In the genomic region with DNA sequence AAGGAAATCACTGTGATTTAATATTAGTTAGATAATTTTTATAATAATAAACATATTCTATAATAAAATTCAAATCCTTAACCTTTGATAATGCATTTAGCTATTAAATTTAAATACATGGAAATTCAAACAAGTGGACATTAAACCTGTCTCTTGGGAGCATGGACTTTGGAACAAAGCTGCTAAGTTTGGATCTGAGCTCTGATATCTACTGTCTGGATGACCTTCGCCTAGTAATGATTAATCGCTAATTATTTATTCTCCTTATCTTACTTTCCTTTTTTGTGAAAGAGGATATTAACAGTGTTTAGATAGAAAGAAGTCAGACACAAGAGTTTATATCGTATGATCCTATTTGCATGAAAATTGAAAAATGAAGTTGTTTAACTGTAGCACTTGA, we compare ENCODE assay signal across 18 cellular contexts.
DNase-seq lines count a peak whose midpoint lies in the region; ATAC-seq, FAIRE-seq and TF ChIP-seq lines count a peak whose summit lies in the region.
"Had no signal": no experiment of that assay in that cellular context is flagged by ENCODE, and none has a peak within 500 bp of the region (broad histone marks: within the 10 kb centered on the region; RNA-seq: fewer than 3 reads in every experiment).

No MANE protein-coding gene starts in this region.

- peak; percentile 6 for DNase-seq in hepatocyte (ENCODE audit: low spot score)
- DNase-seq in pancreas: peak in 1 of 6 donors; percentile 15
- DNase-seq in erythroblast (lab: John Stamatoyannopoulos, UW): no peak
- no peak for DNase-seq in NCI-H2196 treated with DMSO at 0.1 percent for 48 hours (lab: John Stamatoyannopoulos, UW; ENCODE audit: unreplicated experiment)
- DNase-seq: Caco-2; CD4-positive, CD25-positive, alpha-beta regulatory T cell; CD8-positive, alpha-beta T cell; DMS153; DND-41; H9 had no signal

- H2AFZ ChIP-seq in hepatocyte: no peak overlapping the region
- H2AFZ ChIP-seq: GM23338 had no signal

- no peaks in the 10 kb centered on the region for H3K79me2 ChIP-seq in hepatocyte

- intact Hi-C loops in pancreas (cut with DNase I): no loop called here

- no peak for TF ChIP-seq POLR2A in erythroblast (IDR thresholded peaks at IDR 0.05; ENCODE audit: low read length)

- no peaks in the 10 kb centered on the region for H3K36me3 ChIP-seq in hepatocyte (replicated peaks; ENCODE audit: insufficient read depth, low read depth)
- no peaks in the 10 kb centered on the region for H3K36me3 ChIP-seq in liver (ENCODE audit: control insufficient read depth in 4 of 4, insufficient read depth in 3 of 4, low read depth in 1 of 4, low read length in 3 of 4)
- H3K36me3 ChIP-seq in pancreas: no peaks in the 10 kb centered on the region
- H3K36me3 ChIP-seq: BLaER1 had no signal

- peak; percentile 37 for FAIRE-seq in pancreas (lab: Jason Lieb, UNC)
- FAIRE-seq: GM12892, GM19239 had no signal

- TF ChIP-seq RAD21 in liver (IDR thresholded peaks at IDR 0.05): peak; percentile 50 to 63

- H3K4me3 ChIP-seq in hepatocyte: no peak overlapping the region
- no peak overlapping the region for H3K4me3 ChIP-seq in liver (ENCODE audit: low read depth in 1 of 3, low read length in 3 of 3)
- no peak overlapping the region for H3K4me3 ChIP-seq in pancreas
- H3K4me3 ChIP-seq: BLaER1, GM23338 had no signal

- H4K20me1 ChIP-seq in hepatocyte (ENCODE audit: insufficient read depth, poor library complexity, severe bottlenecking): no peaks in the 10 kb centered on the region
- H4K20me1 ChIP-seq: BLaER1 had no signal

- no peak overlapping the region for H3K4me2 ChIP-seq in hepatocyte
- H3K4me2 ChIP-seq: BLaER1, GM23338 had no signal

- TF ChIP-seq CTCF in hepatocyte (IDR thresholded peaks at IDR 0.05; ENCODE audit: poor library complexity): no peak
- no peak for TF ChIP-seq CTCF in liver (IDR thresholded peaks at IDR 0.05; ENCODE audit: low read depth, low read length, missing input control)
- TF ChIP-seq CTCF in pancreas (IDR thresholded peaks at IDR 0.05): no peak

- H3K9me2 ChIP-seq in hepatocyte (replicated peaks; ENCODE audit: insufficient read depth): no peaks in the 10 kb centered on the region

- no peak overlapping the region for H3K27ac ChIP-seq in hepatocyte
- H3K27ac ChIP-seq in liver (ENCODE audit: low read depth in 1 of 2, low read length in 2 of 2): no peak overlapping the region
- H3K27ac ChIP-seq in pancreas: no peak overlapping the region
- H3K27ac ChIP-seq: BLaER1, C4-2B had no signal

- no peak overlapping the region for H3K9ac ChIP-seq in liver (ENCODE audit: low read depth in 1 of 2, low read length in 2 of 2)
- H3K9ac ChIP-seq: BLaER1 had no signal

- H3K9me3 ChIP-seq in hepatocyte (ENCODE audit: low read depth) (no peaks in the 10 kb centered on the region), liver (ENCODE audit: control insufficient read depth in 4 of 4, low read length in 3 of 4) (no peaks in the 10 kb centered on the region), pancreas (no peaks in the 10 kb centered on the region)
- H3K9me3 ChIP-seq: BLaER1, Caco-2 had no signal

- ATAC-seq in pancreas: peak in 3 of 4 donors; percentile 74 to 95 (median 85)
- no peak for ATAC-seq in GM18511 (IDR thresholded peaks at IDR 0.05; ENCODE audit: unreplicated experiment)
- ATAC-seq: CD8-positive, alpha-beta T cell; GM23338; HCT116 had no signal

- no peaks in the 10 kb centered on the region for H3K27me3 ChIP-seq in hepatocyte
- H3K27me3 ChIP-seq in liver (ENCODE audit: control insufficient read depth in 4 of 4, insufficient read depth in 4 of 4, low read length in 3 of 4): no peaks in the 10 kb centered on the region
- H3K27me3 ChIP-seq in pancreas: no peaks in the 10 kb centered on the region
- H3K27me3 ChIP-seq: BLaER1 had no signal

- WGBS in hepatocyte (ENCODE audit: low lambda C conversion rate, missing lambda C conversion rate): 68% methylated on average over 3 of the region's 3 CpGs
- WGBS in liver: 33% methylated on average over 3 of the region's 3 CpGs
- WGBS in pancreas, 2 donors: 13% methylated on average over 3 of the region's 3 CpGs

- no peaks in the 10 kb centered on the region for H3K4me1 ChIP-seq in hepatocyte (ENCODE audit: insufficient read depth)
- H3K4me1 ChIP-seq in liver (ENCODE audit: control insufficient read depth in 4 of 4, insufficient read depth in 4 of 4, low read length in 3 of 4): peaks cover 0 to 31% (median 17%) of the 10 kb centered on the region in 4 donors
- H3K4me1 ChIP-seq in pancreas: peaks cover 0 to 12% (median 7%) of the 10 kb centered on the region in 3 donors
- H3K4me1 ChIP-seq: BLaER1, Caco-2 had no signal

TF ChIP-seq in liver, 16 proteins besides CTCF, POLR2A, EP300 and RAD21:
- peak; percentile 99 for TF ChIP-seq HNF4G (IDR thresholded peaks at IDR 0.05)
- peak; percentile 68 to 80 for TF ChIP-seq JUND (IDR thresholded peaks at IDR 0.05)
- TF ChIP-seq NR2F2 (IDR thresholded peaks at IDR 0.05): no peak
- TF ChIP-seq, protein P1, sequence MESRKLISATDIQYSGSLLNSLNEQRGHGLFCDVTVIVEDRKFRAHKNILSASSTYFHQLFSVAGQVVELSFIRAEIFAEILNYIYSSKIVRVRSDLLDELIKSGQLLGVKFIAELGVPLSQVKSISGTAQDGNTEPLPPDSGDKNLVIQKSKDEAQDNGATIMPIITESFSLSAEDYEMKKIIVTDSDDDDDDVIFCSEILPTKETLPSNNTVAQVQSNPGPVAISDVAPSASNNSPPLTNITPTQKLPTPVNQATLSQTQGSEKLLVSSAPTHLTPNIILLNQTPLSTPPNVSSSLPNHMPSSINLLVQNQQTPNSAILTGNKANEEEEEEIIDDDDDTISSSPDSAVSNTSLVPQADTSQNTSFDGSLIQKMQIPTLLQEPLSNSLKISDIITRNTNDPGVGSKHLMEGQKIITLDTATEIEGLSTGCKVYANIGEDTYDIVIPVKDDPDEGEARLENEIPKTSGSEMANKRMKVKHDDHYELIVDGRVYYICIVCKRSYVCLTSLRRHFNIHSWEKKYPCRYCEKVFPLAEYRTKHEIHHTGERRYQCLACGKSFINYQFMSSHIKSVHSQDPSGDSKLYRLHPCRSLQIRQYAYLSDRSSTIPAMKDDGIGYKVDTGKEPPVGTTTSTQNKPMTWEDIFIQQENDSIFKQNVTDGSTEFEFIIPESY (IDR thresholded peaks at IDR 0.05): peak; percentile 51
- no peak for TF ChIP-seq TAF1 (conservative IDR thresholded peaks at IDR 0.05)
- TF ChIP-seq FOXA2 (IDR thresholded peaks at IDR 0.05): no peak
- peak; percentile 90 for TF ChIP-seq SP1 (IDR thresholded peaks at IDR 0.05)
- peak; percentile 75 to 80 for TF ChIP-seq RXRA (IDR thresholded peaks at IDR 0.05)
- TF ChIP-seq, protein P2, sequence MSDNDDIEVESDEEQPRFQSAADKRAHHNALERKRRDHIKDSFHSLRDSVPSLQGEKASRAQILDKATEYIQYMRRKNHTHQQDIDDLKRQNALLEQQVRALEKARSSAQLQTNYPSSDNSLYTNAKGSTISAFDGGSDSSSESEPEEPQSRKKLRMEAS (IDR thresholded peaks at IDR 0.05): no peak
- TF ChIP-seq, protein P3, sequence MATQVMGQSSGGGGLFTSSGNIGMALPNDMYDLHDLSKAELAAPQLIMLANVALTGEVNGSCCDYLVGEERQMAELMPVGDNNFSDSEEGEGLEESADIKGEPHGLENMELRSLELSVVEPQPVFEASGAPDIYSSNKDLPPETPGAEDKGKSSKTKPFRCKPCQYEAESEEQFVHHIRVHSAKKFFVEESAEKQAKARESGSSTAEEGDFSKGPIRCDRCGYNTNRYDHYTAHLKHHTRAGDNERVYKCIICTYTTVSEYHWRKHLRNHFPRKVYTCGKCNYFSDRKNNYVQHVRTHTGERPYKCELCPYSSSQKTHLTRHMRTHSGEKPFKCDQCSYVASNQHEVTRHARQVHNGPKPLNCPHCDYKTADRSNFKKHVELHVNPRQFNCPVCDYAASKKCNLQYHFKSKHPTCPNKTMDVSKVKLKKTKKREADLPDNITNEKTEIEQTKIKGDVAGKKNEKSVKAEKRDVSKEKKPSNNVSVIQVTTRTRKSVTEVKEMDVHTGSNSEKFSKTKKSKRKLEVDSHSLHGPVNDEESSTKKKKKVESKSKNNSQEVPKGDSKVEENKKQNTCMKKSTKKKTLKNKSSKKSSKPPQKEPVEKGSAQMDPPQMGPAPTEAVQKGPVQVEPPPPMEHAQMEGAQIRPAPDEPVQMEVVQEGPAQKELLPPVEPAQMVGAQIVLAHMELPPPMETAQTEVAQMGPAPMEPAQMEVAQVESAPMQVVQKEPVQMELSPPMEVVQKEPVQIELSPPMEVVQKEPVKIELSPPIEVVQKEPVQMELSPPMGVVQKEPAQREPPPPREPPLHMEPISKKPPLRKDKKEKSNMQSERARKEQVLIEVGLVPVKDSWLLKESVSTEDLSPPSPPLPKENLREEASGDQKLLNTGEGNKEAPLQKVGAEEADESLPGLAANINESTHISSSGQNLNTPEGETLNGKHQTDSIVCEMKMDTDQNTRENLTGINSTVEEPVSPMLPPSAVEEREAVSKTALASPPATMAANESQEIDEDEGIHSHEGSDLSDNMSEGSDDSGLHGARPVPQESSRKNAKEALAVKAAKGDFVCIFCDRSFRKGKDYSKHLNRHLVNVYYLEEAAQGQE (IDR thresholded peaks at IDR 0.05): peak; percentile 52
- TF ChIP-seq YY1 (IDR thresholded peaks at IDR 0.05): peak; percentile 44
- peak in 1 of 2 donors; percentile 4 for TF ChIP-seq GABPA (IDR thresholded peaks at IDR 0.05 in 1 of 2, conservative IDR thresholded peaks at IDR 0.05 in 1 of 2)
- TF ChIP-seq HNF4A (conservative IDR thresholded peaks at IDR 0.05): peak; percentile 99 to 100
- TF ChIP-seq FOXA1 (IDR thresholded peaks at IDR 0.05): no peak
- TF ChIP-seq, protein P4, sequence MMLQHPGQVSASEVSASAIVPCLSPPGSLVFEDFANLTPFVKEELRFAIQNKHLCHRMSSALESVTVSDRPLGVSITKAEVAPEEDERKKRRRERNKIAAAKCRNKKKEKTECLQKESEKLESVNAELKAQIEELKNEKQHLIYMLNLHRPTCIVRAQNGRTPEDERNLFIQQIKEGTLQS (IDR thresholded peaks at IDR 0.05): peak; percentile 58
- TF ChIP-seq EGR1 (IDR thresholded peaks at IDR 0.05; ENCODE audit: low read depth in 2 of 2): no peak
TF ChIP-seq in liver: peak in this region for 10.
